Comparison of ENCODE assay signal across 32 cellular contexts in the genomic region with DNA sequence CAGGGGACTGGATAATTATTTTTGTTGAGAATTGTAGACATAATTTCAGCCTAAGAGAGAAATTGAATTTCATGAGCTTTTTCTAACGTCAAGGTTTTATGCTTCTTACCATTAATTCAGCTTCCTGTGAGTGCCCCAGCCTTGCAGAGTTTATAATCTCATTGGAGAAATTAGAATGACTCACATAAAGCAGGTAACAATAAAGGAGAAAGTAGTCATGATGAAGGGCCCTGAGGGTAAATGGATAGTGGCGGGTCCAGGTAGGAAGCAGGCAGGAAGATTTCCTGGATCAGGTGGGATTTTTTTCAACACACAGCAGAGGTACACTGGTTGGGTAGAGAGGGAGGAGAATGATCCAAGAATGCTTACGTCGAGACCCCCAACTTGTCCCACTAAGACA.
"Had no signal": no experiment of that assay in that cellular context is flagged by ENCODE, and none has a peak within 500 bp of the region (broad histone marks: within the 10 kb centered on the region; RNA-seq: fewer than 3 reads in every experiment).

No MANE protein-coding gene starts in this region.

- ATAC-seq: activated naive CD8-positive, alpha-beta T cell treated with anti-CD3 and anti-CD28 coated beads, Interleukin-2, amount 50 U/mL, for 24 hours; activated T-cell treated with anti-CD3 and anti-CD28 coated beads, Interleukin-2, amount 50 U/mL, for 4 hours; Right ventricle myocardium inferior; SK-N-SH treated with all-trans-retinoic acid at 6 μM for 48 hours had no signal

- H3K4me3 Mint-ChIP-seq: activated B cell treated with CpG ODN at 0.5 μM for 24 hours; activated CD4-positive, alpha-beta memory T cell treated with anti-CD3 and anti-CD28 coated beads, Interleukin-2, amount 10 ng/mL, durations not matched to agents 7 days and 5 days; activated naive CD4-positive, alpha-beta T cell treated with anti-CD3 and anti-CD28 coated beads, Interleukin-2, amount 10 ng/mL, durations not matched to agents 7 days and 5 days; activated naive CD8-positive, alpha-beta T cell; activated naive CD8-positive, alpha-beta T cell treated with anti-CD3 and anti-CD28 coated beads, Interleukin-2, amount 50 U/mL, for 24 hours; activated T-cell treated with anti-CD3 and anti-CD28 coated beads, Interleukin-2, amount 50 U/mL, for 4 hours; activated T-helper 1 cell treated with anti-CD3 and anti-CD28 coated beads, Interleukin-12 subunit alpha, Interleukin-12 subunit beta, Interleukin-2, Interleukin-4 antibody, amounts not matched to agents 30 ng/mL and 10 ng/mL and 1 ng/mL, durations not matched to agents 14 hours and 24 hours and 36 hours had no signal

- H3K27ac ChIP-seq: brain microvascular endothelial cell, VCaP had no signal

- H3K9me3 Mint-ChIP-seq: activated B cell treated with CpG ODN at 0.5 μM for 24 hours; activated CD4-positive, alpha-beta memory T cell treated with anti-CD3 and anti-CD28 coated beads, Interleukin-2, amount 10 ng/mL, durations not matched to agents 7 days and 5 days; activated naive CD4-positive, alpha-beta T cell treated with anti-CD3 and anti-CD28 coated beads, Interleukin-2, amount 10 ng/mL, durations not matched to agents 7 days and 5 days; activated T-cell treated with anti-CD3 and anti-CD28 coated beads, Interleukin-2, amount 50 U/mL, for 4 hours; activated T-helper 1 cell treated with anti-CD3 and anti-CD28 coated beads, Interleukin-12 subunit alpha, Interleukin-12 subunit beta, Interleukin-2, Interleukin-4 antibody, amounts not matched to agents 30 ng/mL and 10 ng/mL and 1 ng/mL, durations not matched to agents 14 hours and 24 hours and 36 hours had no signal

- H3K27ac Mint-ChIP-seq: activated B cell treated with CpG ODN at 0.5 μM for 24 hours; activated CD4-positive, alpha-beta memory T cell treated with anti-CD3 and anti-CD28 coated beads, Interleukin-2, amount 10 ng/mL, durations not matched to agents 7 days and 5 days; activated naive CD4-positive, alpha-beta T cell treated with anti-CD3 and anti-CD28 coated beads, Interleukin-2, amount 10 ng/mL, durations not matched to agents 7 days and 5 days; activated naive CD8-positive, alpha-beta T cell; activated naive CD8-positive, alpha-beta T cell treated with anti-CD3 and anti-CD28 coated beads, Interleukin-2, amount 50 U/mL, for 24 hours; activated T-helper 1 cell treated with anti-CD3 and anti-CD28 coated beads, Interleukin-12 subunit alpha, Interleukin-12 subunit beta, Interleukin-2, Interleukin-4 antibody, amounts not matched to agents 30 ng/mL and 10 ng/mL and 1 ng/mL, durations not matched to agents 14 hours and 24 hours and 36 hours had no signal

- H3K4me1 Mint-ChIP-seq: activated B cell treated with CpG ODN at 0.5 μM for 24 hours; activated CD4-positive, alpha-beta memory T cell treated with anti-CD3 and anti-CD28 coated beads, Interleukin-2, amount 10 ng/mL, durations not matched to agents 7 days and 5 days; activated naive CD4-positive, alpha-beta T cell treated with anti-CD3 and anti-CD28 coated beads, Interleukin-2, amount 10 ng/mL, durations not matched to agents 7 days and 5 days; activated naive CD8-positive, alpha-beta T cell treated with anti-CD3 and anti-CD28 coated beads, Interleukin-2, amount 50 U/mL, for 24 hours had no signal

- H3K27me3 Mint-ChIP-seq: activated CD4-positive, alpha-beta memory T cell treated with anti-CD3 and anti-CD28 coated beads, Interleukin-2, amount 10 ng/mL, durations not matched to agents 7 days and 5 days; activated naive CD4-positive, alpha-beta T cell treated with anti-CD3 and anti-CD28 coated beads, Interleukin-2, amount 10 ng/mL, durations not matched to agents 7 days and 5 days had no signal

- DNase-seq: activated B cell treated with CpG ODN at 0.5 μM for 24 hours; activated CD4-positive, alpha-beta memory T cell treated with anti-CD3 and anti-CD28 coated beads, Interleukin-2, amount 10 ng/mL, durations not matched to agents 7 days and 5 days; activated CD4-positive, alpha-beta T cell treated with anti-CD3 and anti-CD28 coated beads for 4 hours; activated CD4-positive, CD25-positive, alpha-beta regulatory T cell treated with anti-CD3 and anti-CD28 coated beads, Interleukin-2, amount 50 U/mL, for 72 hours; activated gamma-delta T cell treated with Interleukin-2 at 50 U/mL for 16 hours; activated naive CD4-positive, alpha-beta T cell treated with anti-CD3 and anti-CD28 coated beads, Interleukin-2, amount 10 ng/mL, durations not matched to agents 7 days and 5 days; activated naive CD8-positive, alpha-beta T cell treated with anti-CD3 and anti-CD28 coated beads, Interleukin-2, amount 50 U/mL, for 24 hours; activated T-cell treated with anti-CD3 and anti-CD28 coated beads for 4 hours; activated T-cell treated with anti-CD3 and anti-CD28 coated beads, Interleukin-2, amount 50 U/mL, for 4 hours; anterior cingulate cortex; brain microvascular endothelial cell; Kasumi-1; KG1; MM.1S; MV-4-11; NCI-H1092 treated with DMSO at 0.1 percent for 48 hours; NCI-H1417 treated with DMSO at 0.1 percent for 48 hours; NCI-H187 treated with DMSO at 0.1 percent for 48 hours; NCI-H2081; NCI-H2171 treated with DMSO at 0.1 percent for 48 hours; NCI-H226; NCI-H524; SIG-M5; SW 1271; T-helper 1 cell; T-helper 2 cell; T-helper 9 cell had no signal

- H3K27me3 ChIP-seq: brain microvascular endothelial cell had no signal

- H3K36me3 ChIP-seq: brain microvascular endothelial cell had no signal

- H3K36me3 Mint-ChIP-seq: activated naive CD4-positive, alpha-beta T cell treated with anti-CD3 and anti-CD28 coated beads, Interleukin-2, amount 10 ng/mL, durations not matched to agents 7 days and 5 days; activated naive CD8-positive, alpha-beta T cell had no signal
